Comparison of ENCODE assay signal across 16 cellular contexts in the genomic region with DNA sequence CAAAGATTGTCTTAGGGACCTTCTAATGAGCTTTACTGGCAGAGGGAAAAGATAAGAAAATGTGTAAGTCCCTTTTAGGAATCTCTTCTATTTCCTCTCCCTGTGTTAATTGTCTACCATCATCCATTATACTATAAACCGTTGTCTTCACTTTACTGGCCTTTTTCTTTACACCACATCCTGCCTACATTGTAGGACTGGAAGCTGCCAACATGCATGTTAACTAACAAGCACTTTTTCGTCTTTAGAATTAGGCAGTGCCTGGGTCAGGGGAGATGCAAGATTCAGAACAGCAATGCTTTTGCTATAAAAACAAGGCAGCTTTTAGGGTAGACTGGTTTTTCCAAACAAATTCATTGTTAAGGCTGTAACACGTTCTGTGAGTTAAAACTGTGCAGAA. TPM values are rescaled to one million over a fixed set of nuclear protein-coding genes. Genes with fewer than 3 reads are reported as not detected.
DNase-seq lines count a peak whose midpoint lies in the region; ATAC-seq and TF ChIP-seq lines count a peak whose summit lies in the region.
"Had no signal": no experiment of that assay in that cellular context is flagged by ENCODE, and none has a peak within 500 bp of the region (broad histone marks: within the 10 kb centered on the region; RNA-seq: fewer than 3 reads in every experiment).

No MANE protein-coding gene starts in this region.

- H3K4me3 ChIP-seq in BLaER1 treated with 17β-estradiol and CSF1 and Interleukin-3, amounts not matched to agents 10 nM and 100 nM = no peak overlapping the region
- H3K4me3 ChIP-seq in SJSA1 = no peak overlapping the region
- H3K4me3 ChIP-seq in muscle layer of colon (ENCODE audit: low read depth in 1 of 2, low read length in 2 of 2) = no peak overlapping the region
- H3K4me3 ChIP-seq: breast epithelium, SJCRH30 had no signal

- ATAC-seq in HG03460 (IDR thresholded peaks at IDR 0.05; ENCODE audit: unreplicated experiment) = no peak
- ATAC-seq: left lobe of liver had no signal

- H3K27me3 ChIP-seq in BLaER1 treated with 17β-estradiol and CSF1 and Interleukin-3, amounts not matched to agents 10 nM and 100 nM = no peaks in the 10 kb centered on the region
- H3K27me3 ChIP-seq in SJSA1 (replicated peaks) (no peaks in the 10 kb centered on the region; the same call in 1 of the 2 replicates), muscle layer of colon (ENCODE audit: control insufficient read depth in 1 of 2, insufficient read depth in 2 of 2, low read length in 2 of 2) (no peaks in the 10 kb centered on the region)
- H3K27me3 ChIP-seq: breast epithelium had no signal

- DNase-seq in SJSA1 (ENCODE audit: low read depth in 1 of 2, low spot score in 2 of 2) (no peak), SHP77 treated with DMSO at 0.1 percent for 48 hours (lab: John Stamatoyannopoulos, UW) (no peak), midbrain (lab: John Stamatoyannopoulos, UW) (no peak)
- no peak for DNase-seq in activated T-cell treated with anti-CD3 and anti-CD28 coated beads, Interleukin-2, amount 50 U/mL, for 1 hour
- DNase-seq: DMS53; naive B cell; NCI-H1436; NCI-H226; NK-92 treated with Interleukin-12 subunit alpha and Interleukin-12 subunit beta, amount 100 ng/mL, for 24 hours; SJCRH30 had no signal

- H3K4me1 ChIP-seq in BLaER1 treated with 17β-estradiol and CSF1 and Interleukin-3, amounts not matched to agents 10 nM and 100 nM = peaks cover 33 to 54% (median 48%) of the 10 kb centered on the region in 10 experiments
- H3K4me1 ChIP-seq in SJSA1 (replicated peaks) (peaks cover 41% of the 10 kb centered on the region), muscle layer of colon (ENCODE audit: insufficient read depth, low read length) (peaks cover 66% of the 10 kb centered on the region)

- no peaks in the 10 kb centered on the region for H4K20me1 ChIP-seq in BLaER1 treated with 17β-estradiol and CSF1 and Interleukin-3, amounts not matched to agents 10 nM and 100 nM

- no peak overlapping the region for H3K9ac ChIP-seq in BLaER1 treated with 17β-estradiol and CSF1 and Interleukin-3, amounts not matched to agents 10 nM and 100 nM
- H3K9ac ChIP-seq in muscle layer of colon (ENCODE audit: low read length) = no peak overlapping the region

- H3K27ac ChIP-seq in 22Rv1 (0 out of 2 replicates have a peak overlapping the region, but pooled peaks have one; percentile 76), SJSA1 (0 out of 2 replicates have a peak overlapping the region, but pooled peaks have one; percentile 98), muscle layer of colon (ENCODE audit: low read depth, low read length) (peak overlapping the region; percentile 61)
- H3K27ac ChIP-seq in BLaER1 treated with 17β-estradiol and CSF1 and Interleukin-3, amounts not matched to agents 10 nM and 100 nM = peak overlapping the region in 2 of 11 experiments; percentile 3 to 68; a peak in 2 of 22 replicates
- H3K27ac ChIP-seq: SJCRH30 had no signal

- no peak for TF ChIP-seq CTCF in 22Rv1 (IDR thresholded peaks at IDR 0.05)

- H3K36me3 ChIP-seq in BLaER1 treated with 17β-estradiol and CSF1 and Interleukin-3, amounts not matched to agents 10 nM and 100 nM = no peaks in the 10 kb centered on the region
- H3K36me3 ChIP-seq in SJSA1 (no peaks in the 10 kb centered on the region), muscle layer of colon (ENCODE audit: insufficient read depth, low read length) (no peaks in the 10 kb centered on the region)
- H3K36me3 ChIP-seq: breast epithelium, SJCRH30 had no signal

- peak overlapping the region in 9 of 11 experiments; percentile 12 to 72 (median 48); a peak in 14 of 22 replicates for H3K4me2 ChIP-seq in BLaER1 treated with 17β-estradiol and CSF1 and Interleukin-3, amounts not matched to agents 10 nM and 100 nM

- no peaks in the 10 kb centered on the region for H3K9me3 ChIP-seq in BLaER1 treated with 17β-estradiol and CSF1 and Interleukin-3, amounts not matched to agents 10 nM and 100 nM (replicated peaks in 1 of 11)
- H3K9me3 ChIP-seq in SJSA1 (replicated peaks) = no peaks in the 10 kb centered on the region
- H3K9me3 ChIP-seq in muscle layer of colon (ENCODE audit: low read length) = no peaks in the 10 kb centered on the region
- H3K9me3 ChIP-seq: breast epithelium, SJCRH30 had no signal

RNA-seq across cellular contexts. Expression of a gene that starts 11.0 kb away (rescaled TPM):
- 54.6 and 71.0 TPM in 2 replicates for total RNA-seq in SJSA1 (2014; rRNA removed; shearing (Covaris generic))

RNA-seq across cellular contexts. Expression of a gene that starts 49.5 kb away (rescaled TPM):
- 69.2 and 76.1 TPM in 2 replicates for total RNA-seq in SJSA1 (2014; rRNA removed; shearing (Covaris generic))
